9 cellular contexts compared by ENCODE assay signal in the genomic region with DNA sequence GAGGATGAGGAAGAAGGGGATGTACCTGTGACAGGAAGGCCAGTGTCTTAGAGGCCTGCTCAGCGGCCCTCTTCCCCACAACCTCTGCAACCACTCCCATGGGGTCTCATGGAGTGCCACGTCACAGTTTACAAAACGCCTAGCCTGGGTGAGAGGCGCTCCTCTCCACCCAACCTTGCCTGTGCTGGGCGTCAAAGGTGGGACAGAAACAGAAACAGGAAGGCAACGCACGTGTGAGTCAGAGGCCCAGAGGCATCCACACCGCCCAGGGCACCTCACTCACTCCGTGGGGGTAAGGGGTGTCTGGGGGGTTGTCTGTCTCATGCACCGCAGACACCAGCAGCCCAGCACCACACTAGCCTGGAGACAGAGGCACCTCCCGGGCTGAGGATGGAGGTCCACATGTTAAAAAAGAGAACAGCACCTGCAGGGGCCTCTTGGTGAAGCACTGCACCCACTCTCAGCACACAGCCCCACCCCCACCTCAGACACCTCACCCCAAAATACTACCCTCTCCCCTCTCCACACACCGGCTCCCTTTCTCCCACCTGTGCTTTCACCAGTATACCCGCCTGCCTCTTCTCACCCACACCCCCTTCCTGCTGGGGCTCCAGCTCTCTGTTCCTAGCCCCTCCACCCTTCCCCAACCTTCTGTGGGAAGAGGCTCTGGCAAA. TPM values are rescaled to one million over a fixed set of nuclear protein-coding genes. Genes with fewer than 3 reads are reported as not detected.
A peak's percentile ranks its signal among the peaks of the same experiment; 100 is the strongest.
DNase-seq lines count a peak whose midpoint lies in the region; ATAC-seq, FAIRE-seq and TF ChIP-seq lines count a peak whose summit lies in the region.
"Had no signal": no experiment of that assay in that cellular context is flagged by ENCODE, and none has a peak within 500 bp of the region (broad histone marks: within the 10 kb centered on the region; RNA-seq: fewer than 3 reads in every experiment).

No MANE protein-coding gene starts in this region.

- H3K27me3 Mint-ChIP-seq in CD8-positive, alpha-beta T cell (ENCODE audit: low read depth): no peaks in the 10 kb centered on the region

- H3K4me1 ChIP-seq in CD8-positive, alpha-beta T cell (ENCODE audit: insufficient read depth, low read length): peaks cover 16% of the 10 kb centered on the region
- H3K4me1 ChIP-seq in iPS-15b (ENCODE audit: control insufficient read depth, insufficient read depth, low read length) (peaks cover 11% of the 10 kb centered on the region), upper lobe of right lung (peaks cover 22% of the 10 kb centered on the region)

- H3K9me3 Mint-ChIP-seq in CD8-positive, alpha-beta T cell: no peaks in the 10 kb centered on the region

- H3K4me3 Mint-ChIP-seq in CD8-positive, alpha-beta T cell: no peak overlapping the region

- POLR2A ChIA-PET in CD8-positive, alpha-beta T cell (lab: Charles Lee): no interaction called here

- CTCF ChIA-PET in CD8-positive, alpha-beta T cell (lab: Charles Lee): interaction anchor here (1.1 to 2.0 kb wide), 6 partner anchors 10 to 348 kb away, joined by 3 to 6 read pairs (median 4); no protein-coding TSS in a partner anchor

- peak overlapping the region; percentile 66 for H3K27ac Mint-ChIP-seq in CD8-positive, alpha-beta T cell

- TF ChIP-seq CTCF in CD8-positive, alpha-beta T cell (IDR thresholded peaks at IDR 0.05): no peak
- TF ChIP-seq CTCF in VCaP (conservative IDR thresholded peaks at IDR 0.05) (no peak), upper lobe of right lung (IDR thresholded peaks at IDR 0.05) (no peak)

- intact Hi-C loops in CD8-positive, alpha-beta T cell (cut with DNase I, micrococcal nuclease): loop anchor here in 1 of 2 experiments (1.0 kb wide), 1 partner anchor 347 kb away; no protein-coding TSS in a partner anchor
- intact Hi-C loops in upper lobe of right lung (cut with DNase I): no loop called here

- ATAC-seq in CD8-positive, alpha-beta T cell: peak; percentile 80
- peak; percentile 50 for ATAC-seq in GM21786 (IDR thresholded peaks at IDR 0.05; ENCODE audit: unreplicated experiment)
- no peak for ATAC-seq in HG03457 (IDR thresholded peaks at IDR 0.05; ENCODE audit: unreplicated experiment)
- ATAC-seq in upper lobe of right lung: no peak

- no peak overlapping the region for H3K4me3 ChIP-seq in CD8-positive, alpha-beta T cell (ENCODE audit: low read depth, low read length)
- H3K4me3 ChIP-seq in iPS-15b (ENCODE audit: low read depth, low read length): no peak overlapping the region
- H3K4me3 ChIP-seq in upper lobe of right lung: no peak overlapping the region

- peak overlapping the region; percentile 24 for H3K9ac ChIP-seq in iPS-15b (ENCODE audit: low read depth, low read length)
- H3K9ac ChIP-seq: parathyroid adenoma had no signal

- H3K4me1 Mint-ChIP-seq in CD8-positive, alpha-beta T cell (ENCODE audit: low read depth): peaks cover 17% of the 10 kb centered on the region

- no peaks in the 10 kb centered on the region for H3K9me3 ChIP-seq in CD8-positive, alpha-beta T cell (ENCODE audit: low read length)
- H3K9me3 ChIP-seq in iPS-15b (ENCODE audit: control insufficient read depth, insufficient read depth, low read length): no peaks in the 10 kb centered on the region
- no peaks in the 10 kb centered on the region for H3K9me3 ChIP-seq in upper lobe of right lung

- peaks cover 3% of the 10 kb centered on the region for H3K36me3 Mint-ChIP-seq in CD8-positive, alpha-beta T cell

- H3K36me3 ChIP-seq in CD8-positive, alpha-beta T cell (ENCODE audit: insufficient read depth, low read length): no peaks in the 10 kb centered on the region
- peaks cover 11% of the 10 kb centered on the region for H3K36me3 ChIP-seq in iPS-15b (ENCODE audit: control insufficient read depth, insufficient read depth, low read length)
- no peaks in the 10 kb centered on the region for H3K36me3 ChIP-seq in upper lobe of right lung

- H3K27ac ChIP-seq in CD8-positive, alpha-beta T cell (ENCODE audit: low read depth, low read length): no peak overlapping the region
- H3K27ac ChIP-seq in VCaP (peak overlapping the region; percentile 39; the same call in 1 of the 2 replicates), upper lobe of right lung (no peak overlapping the region)
- H3K27ac ChIP-seq: parathyroid adenoma had no signal

- TF ChIP-seq POLR2A in H54 (IDR thresholded peaks at IDR 0.05; ENCODE audit: low read depth, low read length): no peak

- FAIRE-seq in H54 (lab: Jason Lieb, UNC): no peak

- DNase-seq in CD8-positive, alpha-beta T cell: peak in 3 of 7 experiments; percentile 3 to 52 (median 39)
- DNase-seq in upper lobe of right lung (no peak), H54 (ENCODE audit: insufficient read length, low spot score) (no peak), nucleus accumbens (lab: John Stamatoyannopoulos, UW) (no peak)

- H3K27me3 ChIP-seq in CD8-positive, alpha-beta T cell (ENCODE audit: insufficient read depth, low read length): no peaks in the 10 kb centered on the region
- H3K27me3 ChIP-seq in iPS-15b (ENCODE audit: control insufficient read depth, insufficient read depth, low read length): no peaks in the 10 kb centered on the region
- no peaks in the 10 kb centered on the region for H3K27me3 ChIP-seq in upper lobe of right lung

RNA-seq across cellular contexts. Expression of a gene that starts 4.7 kb away (rescaled TPM):
- under 1 TPM; 0.68 to 1.00 TPM for total RNA-seq in CD8-positive, alpha-beta T cell
- total RNA-seq in upper lobe of right lung: 4.5 TPM

RNA-seq across cellular contexts. Expression of a gene that starts 19.7 kb away (rescaled TPM):
- 1 to 10 TPM; 7.6 to 7.9 TPM for total RNA-seq in CD8-positive, alpha-beta T cell
- total RNA-seq in upper lobe of right lung: 31.5 TPM

Comparison
In these comparisons a context has a peak if more than half of its experiments do, and no peak if none do; other contexts are left out.
1. ATAC-seq: peak in CD8-positive, alpha-beta T cell (single experiment) and GM21786 (single experiment); none in HG03457 (single experiment) and upper lobe of right lung (single experiment).